Comparison of ENCODE assay signal across 8 cellular contexts in the genomic region with DNA sequence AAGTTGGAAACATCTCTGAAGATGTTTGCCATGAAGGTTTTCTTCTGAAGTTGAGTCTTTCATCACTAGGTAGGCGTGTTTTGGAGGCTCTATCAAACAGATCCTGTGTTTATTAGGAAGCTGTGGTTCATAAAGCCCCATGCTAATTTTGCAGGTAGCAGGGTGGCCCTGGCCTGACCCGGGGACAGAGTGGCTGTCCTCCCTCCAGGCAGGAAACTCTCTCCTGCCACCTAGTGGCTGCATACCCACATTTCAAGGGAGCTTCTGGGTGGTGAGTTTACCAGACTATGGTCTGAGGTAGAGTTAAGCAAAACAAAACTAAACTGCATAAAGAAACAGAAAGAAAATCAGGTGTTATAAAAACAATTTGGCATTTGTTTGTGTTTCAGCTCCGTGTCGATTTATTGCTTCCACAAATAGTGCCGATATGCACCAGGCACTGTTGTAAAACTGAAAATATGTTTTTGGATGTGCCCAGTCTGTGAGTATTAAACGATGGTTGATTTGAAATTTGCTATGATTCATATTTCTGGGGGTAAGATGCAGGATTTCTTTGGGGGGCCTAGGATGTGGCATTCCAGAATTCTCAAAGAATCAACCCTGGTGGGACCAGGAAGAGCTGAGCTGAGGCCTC. TPM values are rescaled to one million over a fixed set of nuclear protein-coding genes. Genes with fewer than 3 reads are reported as not detected.
DNase-seq lines count a peak whose midpoint lies in the region; ATAC-seq lines count a peak whose summit lies in the region.

No MANE protein-coding gene starts in this region.

- 47% methylated on average over 6 of the region's 6 CpGs for WGBS in right cardiac atrium

- H3K27me3 ChIP-seq in SJSA1 (replicated peaks) (no peaks in the 10 kb centered on the region), right cardiac atrium (ENCODE audit: control insufficient read depth, insufficient read depth) (no peaks in the 10 kb centered on the region)

- DNase-seq in NCI-H2029 treated with DMSO at 0.1 percent for 48 hours (lab: John Stamatoyannopoulos, UW) (peak; percentile 7), NCI-H2029 (lab: John Stamatoyannopoulos, UW) (no peak), SJSA1 (ENCODE audit: low read depth in 1 of 2, low spot score in 2 of 2) (peak; percentile 50 to 61), right cardiac atrium (peak in 2 of 3 donors; percentile 20 to 68), NCI-H2171 treated with DMSO at 0.1 percent for 48 hours (lab: John Stamatoyannopoulos, UW) (no peak)
- DNase-seq in activated effector memory CD4-positive, alpha-beta T cell treated with anti-CD3 and anti-CD28 coated beads, Interleukin-2, amount 50 U/mL, for 16 hours: peak; percentile 89
- peak; percentile 21 to 55 for DNase-seq in stimulated activated CD4-positive, alpha-beta T cell treated with anti-CD3 and anti-CD28 coated beads, Interleukin-1b, Interleukin-23, amount 100 ng/mL, for 1 hour (ENCODE audit: low read depth in 2 of 2)

- H3K9me3 ChIP-seq in SJSA1 (replicated peaks) (no peaks in the 10 kb centered on the region), right cardiac atrium (ENCODE audit: control insufficient read depth, low read length) (no peaks in the 10 kb centered on the region)

- no peak overlapping the region for H3K27ac ChIP-seq in SJSA1
- no peak overlapping the region for H3K27ac ChIP-seq in right cardiac atrium (ENCODE audit: low read length)

- no peaks in the 10 kb centered on the region for H3K36me3 ChIP-seq in SJSA1

- intact Hi-C loops in right cardiac atrium (cut with DNase I): loop anchor here in 2 of 4 donors (5.0 to 10.0 kb wide), 2 partner anchors 130 to 138 kb away; no protein-coding TSS in a partner anchor

- H3K4me3 ChIP-seq in SJSA1: no peak overlapping the region
- H3K4me3 ChIP-seq in right cardiac atrium (ENCODE audit: low read length): no peak overlapping the region

- H3K4me1 ChIP-seq in SJSA1 (replicated peaks): peaks cover 28% of the 10 kb centered on the region
- H3K4me1 ChIP-seq in right cardiac atrium (ENCODE audit: control insufficient read depth, insufficient read depth, low read length): no peaks in the 10 kb centered on the region

- peak; percentile 68 for ATAC-seq in HG03280 (IDR thresholded peaks at IDR 0.05; ENCODE audit: unreplicated experiment)
- peak in 1 of 2 donors; percentile 61 for ATAC-seq in right cardiac atrium

RNA-seq across cellular contexts. Expression of a gene that starts 26.0 kb away (rescaled TPM):
- total RNA-seq in SJSA1 (2014; rRNA removed; shearing (Covaris generic)): not detected in 2 replicates
- not detected for total RNA-seq in right cardiac atrium
- polyA plus RNA-seq in right cardiac atrium: not detected

RNA-seq across cellular contexts. Expression of a gene that starts 48.4 kb away (rescaled TPM):
- 4.2 and 4.3 TPM in 2 replicates for total RNA-seq in SJSA1 (2014; rRNA removed; shearing (Covaris generic))
- 1 to 10 TPM in 2 of 4 donors, under 1 TPM in 1, not detected in 1; 0.14 to 2.1 (median 1.7) TPM for total RNA-seq in right cardiac atrium
- polyA plus RNA-seq in right cardiac atrium: 0.70 TPM

Comparison
In these comparisons a context has a peak if more than half of its experiments do, and no peak if none do; other contexts are left out.
1. DNase-seq: peak in NCI-H2029 treated with DMSO at 0.1 percent for 48 hours (single experiment), SJSA1 (2 of 2), activated effector memory CD4-positive, alpha-beta T cell treated with anti-CD3 and anti-CD28 coated beads, Interleukin-2, amount 50 U/mL, for 16 hours (single experiment), right cardiac atrium (2 of 3) and stimulated activated CD4-positive, alpha-beta T cell treated with anti-CD3 and anti-CD28 coated beads, Interleukin-1b, Interleukin-23, amount 100 ng/mL, for 1 hour (2 of 2); none in NCI-H2029 (single experiment) and NCI-H2171 treated with DMSO at 0.1 percent for 48 hours (single experiment).